ENCODE assay signal across 11 cellular contexts in the genomic region with DNA sequence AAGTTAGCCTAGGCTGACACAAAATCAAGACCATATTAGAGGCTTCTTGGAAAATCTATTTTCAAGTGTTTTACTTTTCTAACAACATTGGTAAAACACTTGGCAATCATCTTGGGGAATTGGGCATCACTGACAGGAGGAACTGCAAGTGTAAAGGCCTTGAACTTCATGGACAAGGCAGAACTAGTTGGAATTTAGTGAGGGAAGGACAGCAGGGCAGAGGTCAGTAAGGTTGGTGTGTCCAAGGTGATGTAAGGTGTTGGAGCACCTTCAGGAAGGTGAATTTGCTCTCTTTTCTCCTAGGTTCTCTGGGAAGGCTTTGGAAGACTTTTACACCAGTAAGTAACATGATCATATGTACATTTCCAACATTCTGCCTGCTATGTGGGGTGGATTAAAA. TPM values are rescaled to one million over a fixed set of nuclear protein-coding genes. Genes with fewer than 3 reads are reported as not detected.
"Had no signal": no experiment of that assay in that cellular context is flagged by ENCODE, and none has a peak within 500 bp of the region (broad histone marks: within the 10 kb centered on the region; RNA-seq: fewer than 3 reads in every experiment).

No MANE protein-coding gene starts in this region.

- ATAC-seq: HCT116, K562 had no signal

- H3K36me3 ChIP-seq: HAP-1 had no signal

- DNase-seq: GM23248, GOT3, H7, HFFc6, IMR-90 had no signal

- H3K4me1 ChIP-seq: HAP-1 had no signal

- H3K9me3 ChIP-seq: HAP-1 had no signal

- H3K27ac ChIP-seq: GM23248, HL-60 had no signal

- H3K4me3 ChIP-seq: GM23248, HAP-1, K562 had no signal

RNA-seq across cellular contexts. Expression of a gene that starts 1.5 kb away (rescaled TPM):
- total RNA-seq: GM23248, H4, H7, HFFc6, HT1080, IMR-90, K562 had no signal
